Comparison of ENCODE assay signal across 14 cellular contexts in the genomic region with DNA sequence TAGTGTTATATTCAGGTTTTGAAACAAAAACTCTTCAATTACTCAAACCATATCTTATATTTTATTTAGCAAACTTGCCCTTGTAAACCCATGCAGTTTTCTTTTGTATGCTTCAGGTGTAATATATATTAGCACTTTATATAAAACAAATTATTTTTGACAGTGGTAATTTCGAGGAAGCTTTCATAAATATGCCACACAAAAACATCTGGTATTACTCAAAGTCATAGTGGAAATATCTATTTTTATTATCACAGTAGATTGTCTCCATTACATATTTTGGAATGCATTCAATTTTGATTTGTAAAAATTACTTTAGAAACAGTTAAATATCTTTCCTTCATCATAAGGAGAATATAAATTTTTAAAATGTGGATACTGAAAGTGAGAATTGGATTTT.
A peak's percentile ranks its signal among the peaks of the same experiment; 100 is the strongest.
DNase-seq lines count a peak whose midpoint lies in the region; ATAC-seq and TF ChIP-seq lines count a peak whose summit lies in the region.
"Had no signal": no experiment of that assay in that cellular context is flagged by ENCODE, and none has a peak within 500 bp of the region (broad histone marks: within the 10 kb centered on the region; RNA-seq: fewer than 3 reads in every experiment).

No MANE protein-coding gene starts in this region.

- H2AFZ ChIP-seq in OCI-LY7 (ENCODE audit: low read length) (peak overlapping the region; percentile 76; the same call in 1 of the 2 replicates), mesenchymal stem cell (ENCODE audit: low read depth, low read length) (no peak overlapping the region)

- no peak overlapping the region for H3K18ac ChIP-seq in mesenchymal stem cell (ENCODE audit: low read depth in 1 of 2, low read length in 2 of 2)

- WGBS in mesenchymal stem cell: no CpG with 5 or more reads among the region's 1 CpG

- H3K4me3 ChIP-seq in OCI-LY7 (ENCODE audit: low read depth, low read length, poor library complexity, severe bottlenecking) (no peak overlapping the region), mesenchymal stem cell (ENCODE audit: insufficient read depth in 1 of 2, low read depth in 1 of 2, low read length in 2 of 2) (no peak overlapping the region)
- H3K4me3 ChIP-seq: A549, BLaER1 had no signal

- POLR2A ChIA-PET in OCI-LY7 (lab: Charles Lee): interaction anchor here (0.6 kb wide), 1 partner anchor 588 kb away, joined by 4 read pairs; no protein-coding TSS in a partner anchor

- H3K27me3 ChIP-seq in mesenchymal stem cell (ENCODE audit: control insufficient read depth in 1 of 2, insufficient read depth in 1 of 2, low read length in 2 of 2): no peaks in the 10 kb centered on the region
- H3K27me3 ChIP-seq: BLaER1 had no signal

- H3K9ac ChIP-seq in mesenchymal stem cell (ENCODE audit: low read length): peak overlapping the region; percentile 21
- H3K9ac ChIP-seq: BLaER1 had no signal

- peaks cover 24% of the 10 kb centered on the region for H3K4me1 ChIP-seq in OCI-LY7 (ENCODE audit: insufficient read depth, low read length, poor library complexity, severe bottlenecking)
- no peaks in the 10 kb centered on the region for H3K4me1 ChIP-seq in mesenchymal stem cell (ENCODE audit: control insufficient read depth, insufficient read depth, low read depth, low read length)
- H3K4me1 ChIP-seq: A549, BLaER1, Caco-2 had no signal

- H2AK5ac ChIP-seq in mesenchymal stem cell (ENCODE audit: low read length, severe bottlenecking): no peak overlapping the region

- CTCF ChIA-PET in OCI-LY7 (lab: Charles Lee; ENCODE audit: unreplicated experiment): no interaction called here

- no TSS peak for BruUV-seq in OCI-LY7 (replicated peaks; lab: Mats Ljungman, UMichigan)

- no peak overlapping the region for H2BK120ac ChIP-seq in mesenchymal stem cell (ENCODE audit: low read depth, low read length)

- no peaks in the 10 kb centered on the region for H3K79me2 ChIP-seq in OCI-LY7 (ENCODE audit: insufficient read depth, low read depth, low read length)

- no peak overlapping the region for H2BK12ac ChIP-seq in mesenchymal stem cell (ENCODE audit: low read length in 2 of 2)

- no peaks in the 10 kb centered on the region; the same call in 1 of the 2 replicates for H3K36me3 ChIP-seq in OCI-LY7 (ENCODE audit: insufficient read depth, low read length)
- H3K36me3 ChIP-seq in mesenchymal stem cell (ENCODE audit: control insufficient read depth in 1 of 2, insufficient read depth in 2 of 2, low read depth in 1 of 2, low read length in 2 of 2): no peaks in the 10 kb centered on the region
- H3K36me3 ChIP-seq: BLaER1 had no signal

- peak overlapping the region; percentile 22; the same call in 1 of the 2 replicates for H3K4me2 ChIP-seq in OCI-LY7 (ENCODE audit: low read length)
- no peak overlapping the region for H3K4me2 ChIP-seq in mesenchymal stem cell (ENCODE audit: low read length, poor library complexity, severe bottlenecking)
- H3K4me2 ChIP-seq: A549, BLaER1 had no signal

- H3K27ac ChIP-seq in OCI-LY7 (ENCODE audit: low read depth, low read length, poor library complexity, severe bottlenecking) (no peak overlapping the region), VCaP (peak overlapping the region; percentile 4; the same call in 1 of the 2 replicates), mesenchymal stem cell (ENCODE audit: low read length, poor library complexity, severe bottlenecking) (no peak overlapping the region)
- H3K27ac ChIP-seq: A549, BLaER1 had no signal

- DNase-seq in OCI-LY7 (ENCODE audit: low spot score): no peak
- DNase-seq in mesenchymal stem cell: no peak
- no peak for DNase-seq in superior temporal gyrus (ENCODE audit: extremely low spot score)
- DNase-seq in Ammon's horn (ENCODE audit: low spot score): no peak
- no peak for DNase-seq in stimulated activated CD4-positive, alpha-beta T cell treated with anti-CD3 and anti-CD28 coated beads, Interleukin-4, amount 100 ng/mL, for 4 hours
- DNase-seq: Caco-2; CD8-positive, alpha-beta memory T cell; DND-41; GDM1; GOT3 had no signal

- no peaks in the 10 kb centered on the region for H4K20me1 ChIP-seq in OCI-LY7 (ENCODE audit: insufficient read depth, low read length)
- H4K20me1 ChIP-seq: BLaER1 had no signal

- H3K79me1 ChIP-seq in mesenchymal stem cell (replicated peaks; ENCODE audit: low read length, poor library complexity, severe bottlenecking): no peaks in the 10 kb centered on the region

- no peak for ATAC-seq in HG02759 (IDR thresholded peaks at IDR 0.05; ENCODE audit: unreplicated experiment)
- ATAC-seq: A549 had no signal

- intact Hi-C loops in OCI-LY7 (cut with micrococcal nuclease; ENCODE audit: unreplicated experiment): no loop called here

- no peak overlapping the region for H3K23ac ChIP-seq in mesenchymal stem cell (ENCODE audit: low read length in 2 of 2)

- TF ChIP-seq CTCF in OCI-LY7 (conservative IDR thresholded peaks at IDR 0.05; ENCODE audit: low read length): no peak
- TF ChIP-seq CTCF in VCaP (conservative IDR thresholded peaks at IDR 0.05): no peak

- H2BK15ac ChIP-seq in mesenchymal stem cell (ENCODE audit: low read depth, poor library complexity, severe bottlenecking): no peak overlapping the region

- H4K8ac ChIP-seq in mesenchymal stem cell (ENCODE audit: low read length): no peak overlapping the region

- H3K4ac ChIP-seq in mesenchymal stem cell (ENCODE audit: low read depth in 1 of 2, low read length in 2 of 2): no peak overlapping the region

- no peak overlapping the region for H3K14ac ChIP-seq in mesenchymal stem cell (ENCODE audit: low read length in 2 of 2)

- no peak overlapping the region for H2BK5ac ChIP-seq in mesenchymal stem cell (ENCODE audit: low read depth, low read length, poor library complexity, severe bottlenecking)

- H4K91ac ChIP-seq in mesenchymal stem cell (ENCODE audit: low read length): no peak overlapping the region

- H3K9me3 ChIP-seq in OCI-LY7 (ENCODE audit: low read length): no peaks in the 10 kb centered on the region
- H3K9me3 ChIP-seq in mesenchymal stem cell (ENCODE audit: control insufficient read depth, low read length): no peaks in the 10 kb centered on the region
- H3K9me3 ChIP-seq: A549, BLaER1, Caco-2 had no signal

- H3K9me2 ChIP-seq in OCI-LY7 (ENCODE audit: insufficient read depth, low read length): no peaks in the 10 kb centered on the region
